29 cellular contexts compared by ENCODE assay signal in genomic region chr10:133070402-133070801, GRCh38. TPM values are rescaled to one million over a fixed set of nuclear protein-coding genes. Genes with fewer than 3 reads are reported as not detected.
"Had no signal": no experiment of that assay in that cellular context is flagged by ENCODE, and none has a peak within 500 bp of the region (broad histone marks: within the 10 kb centered on the region; RNA-seq: fewer than 3 reads in every experiment).

No MANE protein-coding gene starts in this region.

- H3K4me3 Mint-ChIP-seq: memory B cell; mesothelial cell of epicardium; natural killer cell treated with Interleukin-12 subunit alpha and Interleukin-12 subunit beta and Interleukin-15 and Interleukin-18, amount 100 ng/mL, for 72 hours; stimulated activated naive B cell treated with anti-CD40 and anti-IgM and Interleukin-4, amounts not matched to agents 10 μg/mL and 1 μg/mL and 100 μg/mL, for 72 hours; stimulated activated naive CD8-positive, alpha-beta T cell treated with anti-CD3 and anti-CD28 coated beads, Interleukin-15, Interleukin-2, amounts not matched to agents 100 ng/mL and 50 ng/mL, for 24 hours had no signal

- H3K9me3 ChIP-seq: esophagus muscularis mucosa, mucosa of descending colon, ovary, right lobe of liver, thoracic aorta, upper lobe of right lung, uterus had no signal

- H3K36me3 Mint-ChIP-seq: memory B cell; mesothelial cell of epicardium; naive B cell; natural killer cell treated with Interleukin-12 subunit alpha and Interleukin-12 subunit beta and Interleukin-15 and Interleukin-18, amount 100 ng/mL, for 72 hours; stimulated activated naive B cell treated with anti-CD40 and anti-IgM and Interleukin-4, amounts not matched to agents 10 μg/mL and 1 μg/mL and 100 μg/mL, for 72 hours had no signal

- H3K4me3 ChIP-seq: coronary artery, esophagus muscularis mucosa, lung, mucosa of descending colon, ovary, right lobe of liver, thoracic aorta, tibial nerve, upper lobe of right lung, uterus had no signal

- DNase-seq: dermis blood vessel endothelial cell; effector memory CD4-positive, alpha-beta T cell; foreskin melanocyte; kidney; mucosa of descending colon; naive B cell; occipital lobe; ovary; right lobe of liver; small intestine; stimulated activated CD4-positive, alpha-beta T cell treated with anti-CD3 and anti-CD28 coated beads, Interleukin-15, amount 100 ng/mL, for 24 hours; stimulated activated CD4-positive, alpha-beta T cell treated with anti-CD3 and anti-CD28 coated beads, Interleukin-2, amount 100 ng/mL, for 48 hours; stimulated activated naive B cell treated with anti-CD40 and anti-IgM and Interleukin-4, amounts not matched to agents 10 μg/mL and 1 μg/mL and 100 μg/mL, for 72 hours; upper lobe of right lung; uterus had no signal

- H3K4me1 ChIP-seq: esophagus muscularis mucosa, right lobe of liver, upper lobe of right lung, uterus had no signal

- H3K27ac ChIP-seq: coronary artery, esophagus muscularis mucosa, ovary, right lobe of liver, thoracic aorta, tibial nerve, upper lobe of right lung, uterus had no signal

- H3K4me1 Mint-ChIP-seq: memory B cell; mesothelial cell of epicardium; naive B cell; stimulated activated naive B cell treated with anti-CD40 and anti-IgM and Interleukin-4, amounts not matched to agents 10 μg/mL and 1 μg/mL and 100 μg/mL, for 72 hours had no signal

- H3K27me3 ChIP-seq: ovary, right lobe of liver, uterus had no signal

- H3K36me3 ChIP-seq: esophagus muscularis mucosa, ovary, right lobe of liver, thoracic aorta, tibial nerve, upper lobe of right lung, uterus had no signal

- H3K27ac Mint-ChIP-seq: memory B cell; mesothelial cell of epicardium; naive B cell; natural killer cell treated with Interleukin-12 subunit alpha and Interleukin-12 subunit beta and Interleukin-15 and Interleukin-18, amount 100 ng/mL, for 72 hours; stimulated activated naive B cell treated with anti-CD40 and anti-IgM and Interleukin-4, amounts not matched to agents 10 μg/mL and 1 μg/mL and 100 μg/mL, for 72 hours; stimulated activated naive CD8-positive, alpha-beta T cell treated with anti-CD3 and anti-CD28 coated beads, Interleukin-15, Interleukin-2, amounts not matched to agents 100 ng/mL and 50 ng/mL, for 24 hours had no signal

- H3K27me3 Mint-ChIP-seq: stimulated activated naive CD8-positive, alpha-beta T cell treated with anti-CD3 and anti-CD28 coated beads, Interleukin-15, Interleukin-2, amounts not matched to agents 100 ng/mL and 50 ng/mL, for 24 hours had no signal

- ATAC-seq: left lobe of liver; mucosa of descending colon; natural killer cell treated with Interleukin-12 subunit alpha and Interleukin-12 subunit beta and Interleukin-15 and Interleukin-18, amount 100 ng/mL, for 72 hours; right lobe of liver; stimulated activated naive B cell treated with anti-CD40 and anti-IgM and Interleukin-4, amounts not matched to agents 10 μg/mL and 1 μg/mL and 100 μg/mL, for 72 hours had no signal

- H3K9me3 Mint-ChIP-seq: memory B cell; mesothelial cell of epicardium; naive B cell; natural killer cell treated with Interleukin-12 subunit alpha and Interleukin-12 subunit beta and Interleukin-15 and Interleukin-18, amount 100 ng/mL, for 72 hours; stimulated activated naive B cell treated with anti-CD40 and anti-IgM and Interleukin-4, amounts not matched to agents 10 μg/mL and 1 μg/mL and 100 μg/mL, for 72 hours; stimulated activated naive CD8-positive, alpha-beta T cell treated with anti-CD3 and anti-CD28 coated beads, Interleukin-15, Interleukin-2, amounts not matched to agents 100 ng/mL and 50 ng/mL, for 24 hours had no signal

RNA-seq across cellular contexts. Expression of gene ADGRA1, which starts 17.3 kb away (rescaled TPM):
- total RNA-seq: dermis blood vessel endothelial cell; endothelial cell of umbilical vein; epithelial cell of proximal tubule; fibroblast of lung; mesothelial cell of epicardium; natural killer cell treated with Interleukin-12 subunit alpha and Interleukin-12 subunit beta and Interleukin-15 and Interleukin-18, amount 100 ng/mL, for 72 hours; pulmonary artery endothelial cell; thoracic aorta; upper lobe of right lung had no signal
- polyA plus RNA-seq: endothelial cell of umbilical vein, fibroblast of lung, ovary had no signal
